ENCODE assay signal across 1 cellular context in genomic region chr17:39772987-39773664, GRCh38.
TF ChIP-seq lines count a peak whose summit lies in the region.

No MANE protein-coding gene starts in this region.

TF ChIP-seq in A549, 52 proteins besides CTCF, POLR2A, EP300 and RAD21 (continued from another document):
- no peak for TF ChIP-seq USF2 (IDR thresholded peaks at IDR 0.05)
- TF ChIP-seq ESRRA (IDR thresholded peaks at IDR 0.05; ENCODE audit: borderline replicate concordance, low read length) = no peak
- TF ChIP-seq ZSCAN20 (CRISPR knock-in tag; IDR thresholded peaks at IDR 0.05) = no peak
- TF ChIP-seq MYC (IDR thresholded peaks at IDR 0.05; ENCODE audit: borderline replicate concordance, low read length) = no peak
- TF ChIP-seq CHD4 (IDR thresholded peaks at IDR 0.05; ENCODE audit: borderline replicate concordance) = no peak
- no peak for TF ChIP-seq RNF2 (IDR thresholded peaks at IDR 0.05; ENCODE audit: borderline replicate concordance, low read depth)
- TF ChIP-seq FOSL2 (IDR thresholded peaks at IDR 0.05) = no peak
- no peak for TF ChIP-seq FOSL2 (CRISPR knock-in tag; IDR thresholded peaks at IDR 0.05)
- no peak for TF ChIP-seq TP53 (CRISPR knock-in tag; IDR thresholded peaks at IDR 0.05)
